Comparison of ENCODE assay signal across 1 cellular context in the genomic region with DNA sequence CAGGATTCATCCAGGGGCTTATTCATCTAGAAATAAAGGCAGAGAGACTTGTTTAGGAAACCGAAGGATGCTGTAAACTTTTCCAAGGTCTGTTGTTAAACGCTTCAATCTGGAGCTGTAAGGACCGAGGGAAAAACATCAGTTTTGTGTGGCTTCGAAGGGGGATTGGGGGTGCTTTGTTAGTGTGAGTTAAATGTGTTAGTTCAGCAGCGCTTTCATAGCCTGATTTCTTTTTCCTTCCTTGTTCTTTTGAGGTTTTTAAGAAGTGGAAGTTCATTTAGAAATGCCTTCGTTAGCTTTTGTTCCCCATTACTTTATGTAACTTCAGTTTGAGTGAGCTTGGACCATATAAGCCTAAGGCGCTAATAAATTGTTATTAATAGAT.
TF ChIP-seq lines count a peak whose summit lies in the region.

No MANE protein-coding gene starts in this region.

TF ChIP-seq in GM23338, 12 proteins besides CTCF, POLR2A, EP300 and RAD21 (continued from another document):
- TF ChIP-seq, protein P1, sequence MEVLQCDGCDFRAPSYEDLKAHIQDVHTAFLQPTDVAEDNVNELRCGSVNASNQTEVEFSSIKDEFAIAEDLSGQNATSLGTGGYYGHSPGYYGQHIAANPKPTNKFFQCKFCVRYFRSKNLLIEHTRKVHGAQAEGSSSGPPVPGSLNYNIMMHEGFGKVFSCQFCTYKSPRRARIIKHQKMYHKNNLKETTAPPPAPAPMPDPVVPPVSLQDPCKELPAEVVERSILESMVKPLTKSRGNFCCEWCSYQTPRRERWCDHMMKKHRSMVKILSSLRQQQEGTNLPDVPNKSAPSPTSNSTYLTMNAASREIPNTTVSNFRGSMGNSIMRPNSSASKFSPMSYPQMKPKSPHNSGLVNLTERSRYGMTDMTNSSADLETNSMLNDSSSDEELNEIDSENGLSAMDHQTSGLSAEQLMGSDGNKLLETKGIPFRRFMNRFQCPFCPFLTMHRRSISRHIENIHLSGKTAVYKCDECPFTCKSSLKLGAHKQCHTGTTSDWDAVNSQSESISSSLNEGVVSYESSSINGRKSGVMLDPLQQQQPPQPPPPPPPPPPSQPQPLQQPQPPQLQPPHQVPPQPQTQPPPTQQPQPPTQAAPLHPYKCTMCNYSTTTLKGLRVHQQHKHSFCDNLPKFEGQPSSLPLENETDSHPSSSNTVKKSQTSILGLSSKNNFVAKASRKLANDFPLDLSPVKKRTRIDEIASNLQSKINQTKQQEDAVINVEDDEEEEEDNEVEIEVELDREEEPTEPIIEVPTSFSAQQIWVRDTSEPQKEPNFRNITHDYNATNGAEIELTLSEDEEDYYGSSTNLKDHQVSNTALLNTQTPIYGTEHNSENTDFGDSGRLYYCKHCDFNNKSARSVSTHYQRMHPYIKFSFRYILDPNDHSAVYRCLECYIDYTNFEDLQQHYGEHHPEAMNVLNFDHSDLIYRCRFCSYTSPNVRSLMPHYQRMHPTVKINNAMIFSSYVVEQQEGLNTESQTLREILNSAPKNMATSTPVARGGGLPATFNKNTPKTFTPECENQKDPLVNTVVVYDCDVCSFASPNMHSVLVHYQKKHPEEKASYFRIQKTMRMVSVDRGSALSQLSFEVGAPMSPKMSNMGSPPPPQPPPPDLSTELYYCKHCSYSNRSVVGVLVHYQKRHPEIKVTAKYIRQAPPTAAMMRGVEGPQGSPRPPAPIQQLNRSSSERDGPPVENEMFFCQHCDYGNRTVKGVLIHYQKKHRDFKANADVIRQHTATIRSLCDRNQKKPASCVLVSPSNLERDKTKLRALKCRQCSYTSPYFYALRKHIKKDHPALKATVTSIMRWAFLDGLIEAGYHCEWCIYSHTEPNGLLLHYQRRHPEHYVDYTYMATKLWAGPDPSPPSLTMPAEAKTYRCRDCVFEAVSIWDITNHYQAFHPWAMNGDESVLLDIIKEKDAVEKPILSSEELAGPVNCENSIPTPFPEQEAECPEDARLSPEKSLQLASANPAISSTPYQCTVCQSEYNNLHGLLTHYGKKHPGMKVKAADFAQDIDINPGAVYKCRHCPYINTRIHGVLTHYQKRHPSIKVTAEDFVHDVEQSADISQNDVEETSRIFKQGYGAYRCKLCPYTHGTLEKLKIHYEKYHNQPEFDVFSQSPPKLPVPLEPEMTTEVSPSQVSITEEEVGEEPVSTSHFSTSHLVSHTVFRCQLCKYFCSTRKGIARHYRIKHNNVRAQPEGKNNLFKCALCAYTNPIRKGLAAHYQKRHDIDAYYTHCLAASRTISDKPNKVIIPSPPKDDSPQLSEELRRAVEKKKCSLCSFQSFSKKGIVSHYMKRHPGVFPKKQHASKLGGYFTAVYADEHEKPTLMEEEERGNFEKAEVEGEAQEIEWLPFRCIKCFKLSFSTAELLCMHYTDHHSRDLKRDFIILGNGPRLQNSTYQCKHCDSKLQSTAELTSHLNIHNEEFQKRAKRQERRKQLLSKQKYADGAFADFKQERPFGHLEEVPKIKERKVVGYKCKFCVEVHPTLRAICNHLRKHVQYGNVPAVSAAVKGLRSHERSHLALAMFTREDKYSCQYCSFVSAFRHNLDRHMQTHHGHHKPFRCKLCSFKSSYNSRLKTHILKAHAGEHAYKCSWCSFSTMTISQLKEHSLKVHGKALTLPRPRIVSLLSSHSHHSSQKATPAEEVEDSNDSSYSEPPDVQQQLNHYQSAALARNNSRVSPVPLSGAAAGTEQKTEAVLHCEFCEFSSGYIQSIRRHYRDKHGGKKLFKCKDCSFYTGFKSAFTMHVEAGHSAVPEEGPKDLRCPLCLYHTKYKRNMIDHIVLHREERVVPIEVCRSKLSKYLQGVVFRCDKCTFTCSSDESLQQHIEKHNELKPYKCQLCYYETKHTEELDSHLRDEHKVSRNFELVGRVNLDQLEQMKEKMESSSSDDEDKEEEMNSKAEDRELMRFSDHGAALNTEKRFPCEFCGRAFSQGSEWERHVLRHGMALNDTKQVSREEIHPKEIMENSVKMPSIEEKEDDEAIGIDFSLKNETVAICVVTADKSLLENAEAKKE (CRISPR knock-in tag; IDR thresholded peaks at IDR 0.05), result no peak
- no peak for TF ChIP-seq ZNF114 (CRISPR knock-in tag; IDR thresholded peaks at IDR 0.05)
- TF ChIP-seq EZH2phosphoT487 (IDR thresholded peaks at IDR 0.05; ENCODE audit: unreplicated experiment), result no peak
- TF ChIP-seq CREB1 (CRISPR knock-in tag; IDR thresholded peaks at IDR 0.05; ENCODE audit: low read depth), result no peak
- no peak for TF ChIP-seq NANOG (IDR thresholded peaks at IDR 0.05; ENCODE audit: borderline replicate concordance)
- TF ChIP-seq, protein P2, sequence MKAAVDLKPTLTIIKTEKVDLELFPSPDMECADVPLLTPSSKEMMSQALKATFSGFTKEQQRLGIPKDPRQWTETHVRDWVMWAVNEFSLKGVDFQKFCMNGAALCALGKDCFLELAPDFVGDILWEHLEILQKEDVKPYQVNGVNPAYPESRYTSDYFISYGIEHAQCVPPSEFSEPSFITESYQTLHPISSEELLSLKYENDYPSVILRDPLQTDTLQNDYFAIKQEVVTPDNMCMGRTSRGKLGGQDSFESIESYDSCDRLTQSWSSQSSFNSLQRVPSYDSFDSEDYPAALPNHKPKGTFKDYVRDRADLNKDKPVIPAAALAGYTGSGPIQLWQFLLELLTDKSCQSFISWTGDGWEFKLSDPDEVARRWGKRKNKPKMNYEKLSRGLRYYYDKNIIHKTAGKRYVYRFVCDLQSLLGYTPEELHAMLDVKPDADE (IDR thresholded peaks at IDR 0.05), result no peak
- TF ChIP-seq STAT1 (IDR thresholded peaks at IDR 0.05; ENCODE audit: unreplicated experiment), result no peak
- TF ChIP-seq JUNB (IDR thresholded peaks at IDR 0.05; ENCODE audit: unreplicated experiment), result no peak
- TF ChIP-seq ZNF331 (CRISPR knock-in tag; IDR thresholded peaks at IDR 0.05; ENCODE audit: low read depth), result no peak
